ENCODE assay signal across 1 cellular context in genomic region chr11:67482736-67483497, GRCh38.
TF ChIP-seq lines count a peak whose summit lies in the region.

AIP (plus strand) TSS chr11:67483026; CDS start chr11:67483159, 133 bp downstream.

TF ChIP-seq in HepG2, 621 proteins besides CTCF, POLR2A, EP300 and RAD21 (continued from another document and continues in another):
- TF ChIP-seq CSRNP1 (CRISPR knock-in tag; IDR thresholded peaks at IDR 0.05) (peak; percentile 99), MEIS2 (CRISPR knock-in tag; IDR thresholded peaks at IDR 0.05) (peak; percentile 54; the same call in 1 of the 2 replicates), ZNF629 (CRISPR knock-in tag; conservative IDR thresholded peaks at IDR 0.05) (peak; percentile 36; the same call in 1 of the 2 replicates), FOXP1 (IDR thresholded peaks at IDR 0.05) (no peak), FOXP1 (CRISPR knock-in tag; IDR thresholded peaks at IDR 0.05) (0 out of 2 replicates have a peak, but pooled peaks have one; percentile 13), TEAD2 (CRISPR knock-in tag; IDR thresholded peaks at IDR 0.05) (peak; percentile 90; the same call in 1 of the 2 replicates), ADNP (CRISPR knock-in tag; IDR thresholded peaks at IDR 0.05) (no peak), RFXAP (CRISPR knock-in tag; IDR thresholded peaks at IDR 0.05; ENCODE audit: borderline replicate concordance) (peak; percentile 85), MAZ (IDR thresholded peaks at IDR 0.05; ENCODE audit: borderline replicate concordance, low read depth, low read length) (no peak), MAZ (CRISPR knock-in tag; IDR thresholded peaks at IDR 0.05; ENCODE audit: low read depth) (peak; percentile 96), HDAC6 (IDR thresholded peaks at IDR 0.05; ENCODE audit: low read depth, low read length) (no peak), E2F5 (CRISPR knock-in tag; conservative IDR thresholded peaks at IDR 0.05) (peak; percentile 68), GPBP1L1 (CRISPR knock-in tag; IDR thresholded peaks at IDR 0.05) (no peak), THAP11 (CRISPR knock-in tag; IDR thresholded peaks at IDR 0.05) (peak; percentile 90), FOXP4 (CRISPR knock-in tag; IDR thresholded peaks at IDR 0.05) (peak; percentile 72), ZNF180 (CRISPR knock-in tag; IDR thresholded peaks at IDR 0.05; ENCODE audit: borderline replicate concordance, low read depth) (no peak), TFDP1 (CRISPR knock-in tag; IDR thresholded peaks at IDR 0.05; ENCODE audit: borderline replicate concordance) (peak; percentile 100), SOX5 (CRISPR knock-in tag; IDR thresholded peaks at IDR 0.05; ENCODE audit: borderline replicate concordance) (no peak; the same call in none of the 2 replicates), SMAD3 (CRISPR knock-in tag; IDR thresholded peaks at IDR 0.05) (peak; percentile 80), KDM5A (IDR thresholded peaks at IDR 0.05; ENCODE audit: borderline replicate concordance, low read length) (peak; percentile 73), KLF13 (CRISPR knock-in tag; IDR thresholded peaks at IDR 0.05) (peak; percentile 97), TAF15 (IDR thresholded peaks at IDR 0.05; ENCODE audit: low read depth, low read length, poor library complexity, severe bottlenecking) (no peak), THRA (CRISPR knock-in tag; IDR thresholded peaks at IDR 0.05; ENCODE audit: borderline replicate concordance) (no peak), IRF9 (CRISPR knock-in tag; IDR thresholded peaks at IDR 0.05; ENCODE audit: borderline replicate concordance) (peak; percentile 99), ZNF781 (CRISPR knock-in tag; IDR thresholded peaks at IDR 0.05; ENCODE audit: borderline replicate concordance, not compliant biosample characterization) (peak; percentile 99), PRPF4 (IDR thresholded peaks at IDR 0.05; ENCODE audit: low read depth, low read length, poor library complexity, severe bottlenecking) (no peak), ZNF710 (CRISPR knock-in tag; IDR thresholded peaks at IDR 0.05; ENCODE audit: borderline replicate concordance) (peak; percentile 78; the same call in 1 of the 2 replicates), ZNF264 (CRISPR knock-in tag; IDR thresholded peaks at IDR 0.05) (peak; percentile 90; the same call in 1 of the 2 replicates), ZNF350 (CRISPR knock-in tag; IDR thresholded peaks at IDR 0.05; ENCODE audit: borderline replicate concordance, low read depth) (peak; percentile 93), ZNF230 (CRISPR knock-in tag; IDR thresholded peaks at IDR 0.05) (peak; percentile 94; the same call in 1 of the 2 replicates), HMGXB4 (CRISPR knock-in tag; IDR thresholded peaks at IDR 0.05; ENCODE audit: borderline replicate concordance in 1 of 2, low read depth in 1 of 2) (peak; percentile 76 to 78; a peak in 3 of 4 replicates), ZNF652 (CRISPR knock-in tag; IDR thresholded peaks at IDR 0.05; ENCODE audit: borderline replicate concordance, low read depth) (peak; percentile 46), SP140L (CRISPR knock-in tag; IDR thresholded peaks at IDR 0.05; ENCODE audit: borderline replicate concordance) (no peak), ZNF329 (CRISPR knock-in tag; IDR thresholded peaks at IDR 0.05; ENCODE audit: low read depth) (peak; percentile 73; the same call in 1 of the 2 replicates), ZNF138 (CRISPR knock-in tag; IDR thresholded peaks at IDR 0.05; ENCODE audit: low read depth) (no peak; the same call in none of the 2 replicates), ZNF749 (CRISPR knock-in tag; IDR thresholded peaks at IDR 0.05; ENCODE audit: borderline replicate concordance) (peak; percentile 98), ZNF512B (CRISPR knock-in tag; IDR thresholded peaks at IDR 0.05; ENCODE audit: borderline replicate concordance) (no peak), DNMT3B (CRISPR knock-in tag; conservative IDR thresholded peaks at IDR 0.05) (peak; percentile 91; the same call in 1 of the 2 replicates), ZNF879 (CRISPR knock-in tag; IDR thresholded peaks at IDR 0.05) (peak; percentile 98), NBN (conservative IDR thresholded peaks at IDR 0.05) (no peak), POLR2AphosphoS2 (IDR thresholded peaks at IDR 0.05; ENCODE audit: low read depth, low read length) (no peak), ETV6 (CRISPR knock-in tag; conservative IDR thresholded peaks at IDR 0.05) (peak; percentile 95), ZNF20 (CRISPR knock-in tag; IDR thresholded peaks at IDR 0.05) (0 out of 2 replicates have a peak, but pooled peaks have one; percentile 41), FOXC1 (CRISPR knock-in tag; IDR thresholded peaks at IDR 0.05; ENCODE audit: borderline replicate concordance) (peak; percentile 99)
